Comparison of ENCODE assay signal across 8 cellular contexts in genomic region chr7:90210925-90211324, GRCh38. TPM values are rescaled to one million over a fixed set of nuclear protein-coding genes. Genes with fewer than 3 reads are reported as not detected.
DNase-seq lines count a peak whose midpoint lies in the region; ATAC-seq and TF ChIP-seq lines count a peak whose summit lies in the region.

No MANE protein-coding gene starts in this region.

- no peaks in the 10 kb centered on the region for H3K4me1 ChIP-seq in cardiac muscle cell (ENCODE audit: low read depth)
- no peaks in the 10 kb centered on the region for H3K4me1 ChIP-seq in colonic mucosa
- H3K4me1 ChIP-seq in mesodermal cell (ENCODE audit: control insufficient read depth, insufficient read depth, low read length, poor library complexity, severe bottlenecking) = peaks cover 4% of the 10 kb centered on the region
- peaks cover 20% of the 10 kb centered on the region for H3K4me1 ChIP-seq in vagina

- peak overlapping the region; percentile 58 to 83 for H3K9ac ChIP-seq in colonic mucosa (ENCODE audit: low read depth in 2 of 2, low read length in 2 of 2)

- peak in 1 of 2 donors; percentile 9 for DNase-seq in cardiac muscle cell (ENCODE audit: low read depth in 1 of 2, low spot score in 1 of 2)
- no peak for DNase-seq in Right ventricle myocardium inferior (ENCODE audit: missing footprints)
- DNase-seq in colonic mucosa = peak; percentile 51
- DNase-seq in vagina (ENCODE audit: extremely low spot score in 2 of 2) = no peak
- no peak for DNase-seq in SKM-1 treated with dmso at 0.1 percent for 144 hours (lab: John Stamatoyannopoulos, UW; ENCODE audit: unreplicated experiment)
- no peak for DNase-seq in NOMO-1 treated with DMSO at 0.1 percent for 48 hours (lab: John Stamatoyannopoulos, UW; ENCODE audit: unreplicated experiment)

- H3K9me3 ChIP-seq in cardiac muscle cell (ENCODE audit: low read depth) = no peaks in the 10 kb centered on the region
- H3K9me3 ChIP-seq in colonic mucosa = no peaks in the 10 kb centered on the region
- H3K9me3 ChIP-seq in mesodermal cell (ENCODE audit: control insufficient read depth, low read length) = no peaks in the 10 kb centered on the region
- no peaks in the 10 kb centered on the region for H3K9me3 ChIP-seq in vagina

- no peak for ATAC-seq in Right ventricle myocardium inferior
- ATAC-seq in GM21367 (IDR thresholded peaks at IDR 0.05; ENCODE audit: unreplicated experiment) = no peak

- H3K4me3 ChIP-seq in cardiac muscle cell = peak overlapping the region; percentile 55
- H3K4me3 ChIP-seq in colonic mucosa = peak overlapping the region; percentile 65
- peak overlapping the region; percentile 51 for H3K4me3 ChIP-seq in mesodermal cell (ENCODE audit: extremely low read depth, insufficient read depth, low read length, poor library complexity, severe bottlenecking)
- peak overlapping the region; percentile 65 to 89 for H3K4me3 ChIP-seq in vagina

- H3K36me3 ChIP-seq in cardiac muscle cell (no peaks in the 10 kb centered on the region), colonic mucosa (no peaks in the 10 kb centered on the region), mesodermal cell (ENCODE audit: control insufficient read depth, insufficient read depth, low read length) (no peaks in the 10 kb centered on the region), vagina (no peaks in the 10 kb centered on the region)

- H3K27ac ChIP-seq in cardiac muscle cell = no peak overlapping the region
- H3K27ac ChIP-seq in colonic mucosa = peak overlapping the region; percentile 80
- H3K27ac ChIP-seq in mesodermal cell (ENCODE audit: low read depth, low read length, severe bottlenecking) = no peak overlapping the region
- H3K27ac ChIP-seq in vagina = peak overlapping the region; percentile 78

- intact Hi-C loops in Right ventricle myocardium inferior (cut with DNase I) (loop anchor here (5.0 kb wide), 1 partner anchor 41 kb away; no protein-coding TSS in a partner anchor), colonic mucosa (cut with DNase I) (no loop called here), vagina (cut with DNase I) (no loop called here)

- no peak for TF ChIP-seq CTCF in cardiac muscle cell (IDR thresholded peaks at IDR 0.05; ENCODE audit: low read depth, low read length)
- no peak for TF ChIP-seq CTCF in colonic mucosa (IDR thresholded peaks at IDR 0.05)
- TF ChIP-seq CTCF in vagina (IDR thresholded peaks at IDR 0.05) = no peak

- H3K27me3 ChIP-seq in cardiac muscle cell (peaks cover 9% of the 10 kb centered on the region), colonic mucosa (no peaks in the 10 kb centered on the region), vagina (no peaks in the 10 kb centered on the region)

- TF ChIP-seq POLR2A in vagina (IDR thresholded peaks at IDR 0.05) = no peak

- WGBS in mesodermal cell (ENCODE audit: insufficient coverage in 2 of 2), 2 experiments = 13% methylated on average over 8 of the region's 11 CpGs

RNA-seq across cellular contexts. Expression of gene STEAP2, which starts 0.6 kb away (rescaled TPM):
- total RNA-seq in cardiac muscle cell = 2.9 and 3.4 TPM in 2 replicates
- 2.0 and 2.1 TPM in 2 replicates for polyA plus RNA-seq in cardiac muscle cell
- total RNA-seq in Right ventricle myocardium inferior = 10.8 TPM
- total RNA-seq in colonic mucosa = 10 to 100 TPM; 19.7 to 27.3 TPM
- polyA plus RNA-seq in mesodermal cell (2013, experiment 1 of 2) = 0.52 TPM
- 0.30 TPM for polyA plus RNA-seq in mesodermal cell (2013, experiment 2 of 2)
- 32.2 TPM for total RNA-seq in vagina

RNA-seq across cellular contexts. Expression of gene CFAP69, which starts 34.0 kb away (rescaled TPM):
- total RNA-seq in cardiac muscle cell = 4.3 and 19.2 TPM in 2 replicates
- 2.5 and 3.9 TPM in 2 replicates for polyA plus RNA-seq in cardiac muscle cell
- 1.6 TPM for total RNA-seq in Right ventricle myocardium inferior
- 1 to 10 TPM; 3.6 to 4.2 TPM for total RNA-seq in colonic mucosa
- polyA plus RNA-seq in mesodermal cell (2013, experiment 1 of 2) = 0.85 TPM
- polyA plus RNA-seq in mesodermal cell (2013, experiment 2 of 2) = 2.4 TPM
- 2.7 TPM for total RNA-seq in vagina

RNA-seq across cellular contexts. Expression of gene STEAP1, which starts 56.7 kb away (rescaled TPM):
- total RNA-seq in cardiac muscle cell (not detected in 2 replicates), Right ventricle myocardium inferior (1.4 TPM), colonic mucosa (10 to 100 TPM; 19.2 to 22.0 TPM), vagina (24.3 TPM)
- polyA plus RNA-seq in cardiac muscle cell = not detected in 2 replicates
- polyA plus RNA-seq in mesodermal cell (2013, experiment 1 of 2) = 3.4 TPM
- 3.7 TPM for polyA plus RNA-seq in mesodermal cell (2013, experiment 2 of 2)

Comparison
In these comparisons a context has a peak if more than half of its experiments do, and no peak if none do; other contexts are left out.
1. H3K27ac ChIP-seq: peak in colonic mucosa (single experiment) and vagina (single experiment); none in cardiac muscle cell (single experiment) and mesodermal cell (single experiment).
2. Peak in every context shown above with its lines, with median percentiles within 50 percentile points of each other: H3K4me3 ChIP-seq.